25 cellular contexts compared by ENCODE assay signal in genomic region chrX:40558590-40558989, GRCh38. TPM values are rescaled to one million over a fixed set of nuclear protein-coding genes. Genes with fewer than 3 reads are reported as not detected.
DNase-seq lines count a peak whose midpoint lies in the region; ATAC-seq, FAIRE-seq and TF ChIP-seq lines count a peak whose summit lies in the region.
"Had no signal": no experiment of that assay in that cellular context is flagged by ENCODE, and none has a peak within 500 bp of the region (broad histone marks: within the 10 kb centered on the region; RNA-seq: fewer than 3 reads in every experiment).

No MANE protein-coding gene starts in this region.

- H3K4me3 Mint-ChIP-seq in astrocyte (ENCODE audit: unreplicated experiment) (no peak overlapping the region), natural killer cell (no peak overlapping the region)
- H3K4me3 Mint-ChIP-seq in stimulated activated naive B cell treated with anti-CD40 and anti-IgM and Interleukin-4, amounts not matched to agents 10 μg/mL and 1 μg/mL and 100 μg/mL, for 72 hours = no peak overlapping the region
- H3K4me3 Mint-ChIP-seq: CD14-positive monocyte; CD4-positive, alpha-beta memory T cell; CD4-positive, CD25-positive, alpha-beta regulatory T cell; CD8-positive, alpha-beta memory T cell had no signal

- no peak for TF ChIP-seq POLR2A in IMR-90 (IDR thresholded peaks at IDR 0.05; ENCODE audit: low read depth, low read length)

- H2BK120ac ChIP-seq in IMR-90 (ENCODE audit: low read depth, low read length) = no peak overlapping the region

- no peak overlapping the region for H3K23ac ChIP-seq in IMR-90 (ENCODE audit: low read depth, low read length)

- H3K4me1 Mint-ChIP-seq in astrocyte (ENCODE audit: low read depth, unreplicated experiment) (no peaks in the 10 kb centered on the region), natural killer cell (no peaks in the 10 kb centered on the region)
- peaks cover 1 to 5% of the 10 kb centered on the region in 2 donors for H3K4me1 Mint-ChIP-seq in stimulated activated naive B cell treated with anti-CD40 and anti-IgM and Interleukin-4, amounts not matched to agents 10 μg/mL and 1 μg/mL and 100 μg/mL, for 72 hours
- H3K4me1 Mint-ChIP-seq: CD14-positive monocyte; CD4-positive, alpha-beta memory T cell; CD4-positive, CD25-positive, alpha-beta regulatory T cell; CD8-positive, alpha-beta memory T cell had no signal

- H3K27ac ChIP-seq in IMR-90 (ENCODE audit: insufficient read depth, low read length) = no peak overlapping the region
- H3K27ac ChIP-seq in astrocyte (ENCODE audit: low read depth, low read length) = no peak overlapping the region
- H3K27ac ChIP-seq: BLaER1 had no signal

- dilution Hi-C loops in IMR-90 (cut with HindIII; ENCODE audit: low sequenced_read_pairs, unreplicated experiment) = no loop called here

- ATAC-seq in IMR-90 (ENCODE audit: low read depth) = no peak
- no peak for ATAC-seq in stimulated activated naive B cell treated with anti-CD40 and anti-IgM and Interleukin-4, amounts not matched to agents 10 μg/mL and 1 μg/mL and 100 μg/mL, for 72 hours (replicated peaks)
- ATAC-seq in natural killer cell = no peak
- ATAC-seq: GM12878 had no signal

- H3K27me3 Mint-ChIP-seq in astrocyte (ENCODE audit: low read depth, unreplicated experiment) (peaks cover 2% of the 10 kb centered on the region), natural killer cell (ENCODE audit: low read depth in 2 of 2) (no peaks in the 10 kb centered on the region)
- peaks cover 0 to 10% of the 10 kb centered on the region in 2 donors for H3K27me3 Mint-ChIP-seq in stimulated activated naive B cell treated with anti-CD40 and anti-IgM and Interleukin-4, amounts not matched to agents 10 μg/mL and 1 μg/mL and 100 μg/mL, for 72 hours
- H3K27me3 Mint-ChIP-seq: CD4-positive, alpha-beta memory T cell; CD4-positive, CD25-positive, alpha-beta regulatory T cell had no signal

- intact Hi-C loops in IMR-90 (cut with micrococcal nuclease) = no loop called here
- intact Hi-C loops in natural killer cell (cut with micrococcal nuclease) = no loop called here

- H3K36me3 Mint-ChIP-seq in astrocyte (ENCODE audit: low read depth, unreplicated experiment) (no peaks in the 10 kb centered on the region), natural killer cell (no peaks in the 10 kb centered on the region)
- no peaks in the 10 kb centered on the region for H3K36me3 Mint-ChIP-seq in stimulated activated naive B cell treated with anti-CD40 and anti-IgM and Interleukin-4, amounts not matched to agents 10 μg/mL and 1 μg/mL and 100 μg/mL, for 72 hours
- H3K36me3 Mint-ChIP-seq: CD14-positive monocyte; CD4-positive, alpha-beta memory T cell; CD4-positive, CD25-positive, alpha-beta regulatory T cell; CD8-positive, alpha-beta memory T cell had no signal

- peak; percentile 13 for FAIRE-seq in astrocyte (lab: Jason Lieb, UNC)
- FAIRE-seq: A204.1, GM12878, GM18507 had no signal

- H3K9me1 ChIP-seq in IMR-90 (ENCODE audit: insufficient read depth, low read length) = no peaks in the 10 kb centered on the region

- H4K20me1 ChIP-seq in IMR-90 (ENCODE audit: insufficient read depth, low read length) = no peaks in the 10 kb centered on the region
- H4K20me1 ChIP-seq in astrocyte (ENCODE audit: insufficient read depth, low read length) = no peaks in the 10 kb centered on the region
- H4K20me1 ChIP-seq: BLaER1 had no signal

- H4K91ac ChIP-seq in IMR-90 (ENCODE audit: insufficient read depth, low read depth, low read length) = no peak overlapping the region

- H3K9me3 Mint-ChIP-seq in astrocyte (ENCODE audit: unreplicated experiment) = no peaks in the 10 kb centered on the region
- H3K9me3 Mint-ChIP-seq in stimulated activated naive B cell treated with anti-CD40 and anti-IgM and Interleukin-4, amounts not matched to agents 10 μg/mL and 1 μg/mL and 100 μg/mL, for 72 hours = no peaks in the 10 kb centered on the region
- H3K9me3 Mint-ChIP-seq in natural killer cell = no peaks in the 10 kb centered on the region
- H3K9me3 Mint-ChIP-seq: CD4-positive, alpha-beta memory T cell; CD4-positive, CD25-positive, alpha-beta regulatory T cell; CD8-positive, alpha-beta memory T cell had no signal

- H3K9me3 ChIP-seq in IMR-90 (ENCODE audit: control insufficient read depth, insufficient read depth, low read length) (no peaks in the 10 kb centered on the region), astrocyte (ENCODE audit: insufficient read depth, low read depth, low read length) (no peaks in the 10 kb centered on the region)
- H3K9me3 ChIP-seq: BE2C, BLaER1 had no signal

- peaks cover 14% of the 10 kb centered on the region for H3K27me3 ChIP-seq in IMR-90 (ENCODE audit: control insufficient read depth, insufficient read depth, low read length)
- H3K27me3 ChIP-seq in astrocyte (ENCODE audit: insufficient read depth, low read length) = no peaks in the 10 kb centered on the region
- H3K27me3 ChIP-seq: BE2C, BLaER1 had no signal

- H2BK5ac ChIP-seq in IMR-90 (ENCODE audit: low read depth, low read length, poor library complexity, severe bottlenecking) = no peak overlapping the region

- no peak overlapping the region for H2BK15ac ChIP-seq in IMR-90 (ENCODE audit: low read depth, low read length)

- no peak overlapping the region for H4K8ac ChIP-seq in IMR-90 (ENCODE audit: low read depth in 2 of 2, low read length in 2 of 2)

- 76% methylated on average over 3 of the region's 4 CpGs; no CpG with 5 or more reads in 1 of the 2 experiments for WGBS in IMR-90 (ENCODE audit: extremely low coverage in 2 of 2, insufficient read length in 1 of 2), 2 experiments

- POLR2A ChIA-PET in IMR-90 (lab: Charles Lee; ENCODE audit: unreplicated experiment) = no interaction called here

- H3K36me3 ChIP-seq in IMR-90 (ENCODE audit: control insufficient read depth, insufficient read depth, low read length) = no peaks in the 10 kb centered on the region
- H3K36me3 ChIP-seq in astrocyte (ENCODE audit: insufficient read depth, low read length) = no peaks in the 10 kb centered on the region
- H3K36me3 ChIP-seq: BE2C, BLaER1 had no signal

- H3K9ac ChIP-seq in IMR-90 (ENCODE audit: low read depth, low read length) (no peak overlapping the region), astrocyte (ENCODE audit: low read length) (no peak overlapping the region)
- H3K9ac ChIP-seq: BLaER1 had no signal

- no peaks in the 10 kb centered on the region for H3K4me1 ChIP-seq in IMR-90 (ENCODE audit: control insufficient read depth, insufficient read depth, low read length)
- H3K4me1 ChIP-seq in astrocyte (ENCODE audit: insufficient read depth, low read length) = no peaks in the 10 kb centered on the region
- H3K4me1 ChIP-seq: BE2C, BLaER1 had no signal

- no peak for TF ChIP-seq RAD21 in IMR-90 (IDR thresholded peaks at IDR 0.05; ENCODE audit: low read length)

- H3K79me1 ChIP-seq in IMR-90 (ENCODE audit: low read depth in 1 of 2, low read length in 2 of 2) = no peaks in the 10 kb centered on the region

- H3K27ac Mint-ChIP-seq in astrocyte (ENCODE audit: unreplicated experiment) (no peak overlapping the region), natural killer cell (no peak overlapping the region)
- H3K27ac Mint-ChIP-seq in stimulated activated naive B cell treated with anti-CD40 and anti-IgM and Interleukin-4, amounts not matched to agents 10 μg/mL and 1 μg/mL and 100 μg/mL, for 72 hours = peak overlapping the region; percentile 4
- H3K27ac Mint-ChIP-seq: CD14-positive monocyte; CD4-positive, alpha-beta memory T cell; CD4-positive, CD25-positive, alpha-beta regulatory T cell had no signal

- in situ Hi-C loops in IMR-90 (cut with MboI; ENCODE audit: low sequenced_read_pairs) = no loop called here

- no peak overlapping the region for H2AK9ac ChIP-seq in IMR-90 (replicated peaks; ENCODE audit: low read depth, low read length, poor library complexity)

- DNase-seq in IMR-90 (no peak), astrocyte (ENCODE audit: low read depth) (no peak), natural killer cell (no peak), GM19240 (ENCODE audit: insufficient read length, low spot score) (no peak)
- no peak for DNase-seq in stimulated activated naive B cell treated with anti-CD40 and anti-IgM and Interleukin-4, amounts not matched to agents 10 μg/mL and 1 μg/mL and 100 μg/mL, for 72 hours
- DNase-seq: 8988T; ACHN; BE2C; C1 segment of cervical spinal cord; CD4-positive, alpha-beta memory T cell; CD4-positive, CD25-positive, alpha-beta regulatory T cell; CD8-positive, alpha-beta memory T cell; COR-L47; DMS 273 treated with DMSO at 0.1 percent for 48 hours; DMS153; DMS53; DMS79; DND-41; EL; GDM1 had no signal

- no peaks in the 10 kb centered on the region for H3K79me2 ChIP-seq in astrocyte (ENCODE audit: insufficient read depth, low read length)

- H3K18ac ChIP-seq in IMR-90 (ENCODE audit: low read depth, low read length) = no peak overlapping the region

- H3K4ac ChIP-seq in IMR-90 (ENCODE audit: low read depth, low read length) = no peak overlapping the region

- H3K4me2 ChIP-seq in IMR-90 (ENCODE audit: low read depth, low read length) (no peak overlapping the region), astrocyte (ENCODE audit: low read length) (no peak overlapping the region)
- H3K4me2 ChIP-seq: BLaER1 had no signal

- CTCF ChIA-PET in IMR-90 (lab: Yijun Ruan, JAX) = no interaction called here

- no peak overlapping the region for H2AK5ac ChIP-seq in IMR-90 (ENCODE audit: low read depth, low read length)

- H2AFZ ChIP-seq in IMR-90 (replicated peaks; ENCODE audit: low read length, poor library complexity) = no peak overlapping the region
- no peak overlapping the region for H2AFZ ChIP-seq in astrocyte (ENCODE audit: low read depth, low read length)

- H4K5ac ChIP-seq in IMR-90 (ENCODE audit: low read depth, low read length) = no peak overlapping the region

- no TSS peak for BruUV-seq in IMR-90 (replicated peaks; lab: Mats Ljungman, UMichigan)

- no peak overlapping the region for H3K4me3 ChIP-seq in IMR-90 (ENCODE audit: insufficient read depth, low read depth, low read length)
- no peak overlapping the region for H3K4me3 ChIP-seq in astrocyte (ENCODE audit: insufficient read depth, low read depth, low read length)
- H3K4me3 ChIP-seq: BLaER1, GM12878 had no signal

- H3K14ac ChIP-seq in IMR-90 (replicated peaks; ENCODE audit: low read depth, low read length) = no peak overlapping the region

- H2BK20ac ChIP-seq in IMR-90 (ENCODE audit: low read depth, low read length) = no peak overlapping the region

- TF ChIP-seq CTCF in IMR-90 (conservative IDR thresholded peaks at IDR 0.05; ENCODE audit: low read depth, low read length) (no peak), astrocyte (IDR thresholded peaks at IDR 0.05; ENCODE audit: insufficient read depth, low read depth, low read length) (no peak), natural killer cell (IDR thresholded peaks at IDR 0.05) (no peak)

- H3K56ac ChIP-seq in IMR-90 (ENCODE audit: extremely low read depth, insufficient read depth, low read length) = no peak overlapping the region

RNA-seq across cellular contexts. Expression of gene ATP6AP2, which starts 22.2 kb away (rescaled TPM):
- 61.4 and 76.2 TPM in 2 replicates for total RNA-seq in IMR-90 (2012; rRNA removed)
- 141 and 175 TPM in 2 replicates for polyA plus RNA-seq in IMR-90 (2012; rRNA removed)
- polyA plus RNA-seq in IMR-90 (2012; cell fraction: cytosol; rRNA removed) = 62.2 and 82.0 TPM in 2 replicates
- polyA plus RNA-seq in IMR-90 (2012; cell fraction: nucleus; rRNA removed; ENCODE audit: low replicate concordance) = 21.9 and 112 TPM in 2 replicates
- total RNA-seq in astrocyte = 153 and 185 TPM in 2 replicates
- total RNA-seq in natural killer cell = 100 to 1,000 TPM in 1 of 3 donors, 10 to 100 TPM in 2; 94.3 to 102 (median 99.9) TPM
